11 cellular contexts compared by ENCODE assay signal in genomic region chr6:37990762-37991525, GRCh38.
A peak's percentile ranks its signal among the peaks of the same experiment; 100 is the strongest.
DNase-seq lines count a peak whose midpoint lies in the region; ATAC-seq and TF ChIP-seq lines count a peak whose summit lies in the region.
"Had no signal": no experiment of that assay in that cellular context is flagged by ENCODE, and none has a peak within 500 bp of the region (broad histone marks: within the 10 kb centered on the region; RNA-seq: fewer than 3 reads in every experiment).

No MANE protein-coding gene starts in this region.

- WGBS in psoas muscle, 3 donors = 35 to 58% (median 39%) methylated on average over 6 of the region's 6 CpGs

- peak overlapping the region; percentile 73 for H3K27ac ChIP-seq in psoas muscle

- TF ChIP-seq CTCF in psoas muscle (IDR thresholded peaks at IDR 0.05) (no peak), endothelial cell (IDR thresholded peaks at IDR 0.05; ENCODE audit: unreplicated experiment) (no peak)

- no peak overlapping the region for H3K4me3 Mint-ChIP-seq in endothelial cell (ENCODE audit: unreplicated experiment)
- H3K4me3 Mint-ChIP-seq: T-cell had no signal

- peaks cover 93% of the 10 kb centered on the region for H3K4me1 ChIP-seq in psoas muscle

- no peaks in the 10 kb centered on the region for H3K27me3 ChIP-seq in psoas muscle (ENCODE audit: insufficient read depth in 3 of 3, low read length in 2 of 3)

- H3K27ac Mint-ChIP-seq in endothelial cell (ENCODE audit: unreplicated experiment) = no peak overlapping the region
- H3K27ac Mint-ChIP-seq: T-cell had no signal

- H3K36me3 Mint-ChIP-seq in endothelial cell (ENCODE audit: low read depth, unreplicated experiment) = no peaks in the 10 kb centered on the region
- H3K36me3 Mint-ChIP-seq: T-cell had no signal

- no peaks in the 10 kb centered on the region for H3K27me3 Mint-ChIP-seq in endothelial cell (ENCODE audit: unreplicated experiment)
- H3K27me3 Mint-ChIP-seq: T-cell had no signal

- intact Hi-C loops in psoas muscle (cut with DNase I) = no loop called here

- no peaks in the 10 kb centered on the region for H3K9me3 ChIP-seq in psoas muscle

- H3K4me3 ChIP-seq in psoas muscle = no peak overlapping the region

- H3K9me3 Mint-ChIP-seq in endothelial cell (ENCODE audit: unreplicated experiment) = no peaks in the 10 kb centered on the region
- H3K9me3 Mint-ChIP-seq: T-cell had no signal

- peak; percentile 91 for DNase-seq in EL
- peak; percentile 12 for DNase-seq in RKO (ENCODE audit: low spot score)
- DNase-seq in fibroblast of peridontal ligament (ENCODE audit: extremely low read depth) = peak; percentile 88
- no peak for DNase-seq in psoas muscle
- no peak for DNase-seq in NCI-H526 treated with DMSO at 0.1 percent for 48 hours (lab: John Stamatoyannopoulos, UW)
- DNase-seq in endothelial cell (ENCODE audit: low spot score) = no peak
- no peak for DNase-seq in NCI-H1694 treated with DMSO at 0.1 percent for 48 hours (lab: John Stamatoyannopoulos, UW)
- DNase-seq: activated naive CD4-positive, alpha-beta T cell; stimulated activated CD4-positive, alpha-beta T cell treated with anti-CD3 and anti-CD28 coated beads, Interleukin-1b, Interleukin-23, amount 100 ng/mL, for 48 hours; T-cell had no signal

- peaks cover 3% of the 10 kb centered on the region for H3K4me1 Mint-ChIP-seq in endothelial cell (ENCODE audit: unreplicated experiment)

- peak; percentile 75 to 81 (median 79) for ATAC-seq in psoas muscle
- ATAC-seq in HG03378 (IDR thresholded peaks at IDR 0.05; ENCODE audit: unreplicated experiment) = no peak
- ATAC-seq: T-cell had no signal

- no peaks in the 10 kb centered on the region for H3K36me3 ChIP-seq in psoas muscle (ENCODE audit: insufficient read depth in 1 of 2, low read depth in 1 of 2)

Comparison
In these comparisons a context has a peak if more than half of its experiments do, and no peak if none do; other contexts are left out.
1. DNase-seq: peak in EL (single experiment), RKO (single experiment) and fibroblast of peridontal ligament (single experiment); none in psoas muscle (0 of 2), NCI-H526 treated with DMSO at 0.1 percent for 48 hours (single experiment), endothelial cell (single experiment) and NCI-H1694 treated with DMSO at 0.1 percent for 48 hours (single experiment).